In the genomic region with DNA sequence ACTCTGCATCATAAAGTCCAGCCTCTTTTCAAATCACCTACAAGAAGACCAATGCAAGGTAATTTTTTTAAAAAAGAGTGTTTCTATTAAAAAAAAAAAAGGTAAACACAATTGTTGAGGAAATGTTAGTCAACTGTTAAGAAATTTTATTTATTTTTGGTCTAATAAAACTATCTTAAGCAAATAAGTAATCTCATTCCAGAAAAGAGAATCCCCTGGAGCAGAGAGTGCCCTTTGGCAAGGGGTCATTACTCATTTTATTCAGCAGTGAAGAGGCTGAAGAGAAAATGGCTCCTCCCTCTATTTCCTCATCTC, we compare ENCODE assay signal across 8 cellular contexts.
DNase-seq lines count a peak whose midpoint lies in the region; FAIRE-seq lines count a peak whose summit lies in the region.

No MANE protein-coding gene starts in this region.

- peak overlapping the region; percentile 74 for H3K27ac ChIP-seq in CD8-positive, alpha-beta memory T cell (ENCODE audit: low read depth, low read length)
- peak overlapping the region; percentile 98 for H3K27ac ChIP-seq in Karpas-422 (ENCODE audit: low read length)
- peak overlapping the region; percentile 6 for H3K27ac ChIP-seq in mesodermal cell (ENCODE audit: low read depth, low read length, severe bottlenecking)

- H3K9me3 ChIP-seq in CD8-positive, alpha-beta memory T cell (ENCODE audit: low read length) = no peaks in the 10 kb centered on the region
- H3K9me3 ChIP-seq in Karpas-422 (ENCODE audit: low read length) (no peaks in the 10 kb centered on the region), mesodermal cell (ENCODE audit: control insufficient read depth, low read length) (no peaks in the 10 kb centered on the region)

- peaks cover 50 to 63% (median 62%) of the 10 kb centered on the region in 3 donors for H3K4me1 Mint-ChIP-seq in CD8-positive, alpha-beta memory T cell
- H3K4me1 Mint-ChIP-seq in activated T-helper 1 cell treated with anti-CD3 and anti-CD28 coated beads, Interleukin-12 subunit alpha, Interleukin-12 subunit beta, Interleukin-2, Interleukin-4 antibody, amounts not matched to agents 30 ng/mL and 10 ng/mL and 1 ng/mL, durations not matched to agents 14 hours and 24 hours and 36 hours (ENCODE audit: low read depth) = peaks cover 60% of the 10 kb centered on the region

- no peaks in the 10 kb centered on the region for H3K9me2 ChIP-seq in Karpas-422 (replicated peaks; ENCODE audit: insufficient read depth, low read length)

- peaks cover 33% of the 10 kb centered on the region for H3K4me1 ChIP-seq in CD8-positive, alpha-beta memory T cell (ENCODE audit: insufficient read depth, low read length)
- H3K4me1 ChIP-seq in Karpas-422 (ENCODE audit: low read length) (peaks cover 86% of the 10 kb centered on the region), mesodermal cell (ENCODE audit: control insufficient read depth, insufficient read depth, low read length, poor library complexity, severe bottlenecking) (peaks cover 16% of the 10 kb centered on the region)

- CTCF ChIA-PET in CD8-positive, alpha-beta memory T cell (lab: Charles Lee) = interaction anchor here (0.6 to 4.6 kb wide), 34 partner anchors 9 to 306 kb away, joined by 3 to 86 read pairs (median 5); a partner anchor contains a TSS

- peak overlapping the region; percentile 93 to 98 (median 96) for H3K27ac Mint-ChIP-seq in CD8-positive, alpha-beta memory T cell
- H3K27ac Mint-ChIP-seq in activated T-helper 1 cell treated with anti-CD3 and anti-CD28 coated beads, Interleukin-12 subunit alpha, Interleukin-12 subunit beta, Interleukin-2, Interleukin-4 antibody, amounts not matched to agents 30 ng/mL and 10 ng/mL and 1 ng/mL, durations not matched to agents 14 hours and 24 hours and 36 hours = peak overlapping the region; percentile 98

- no peak for FAIRE-seq in GM19239 (lab: Jason Lieb, UNC)

- no peaks in the 10 kb centered on the region for H3K27me3 Mint-ChIP-seq in CD8-positive, alpha-beta memory T cell
- peaks cover 2% of the 10 kb centered on the region for H3K27me3 Mint-ChIP-seq in activated T-helper 1 cell treated with anti-CD3 and anti-CD28 coated beads, Interleukin-12 subunit alpha, Interleukin-12 subunit beta, Interleukin-2, Interleukin-4 antibody, amounts not matched to agents 30 ng/mL and 10 ng/mL and 1 ng/mL, durations not matched to agents 14 hours and 24 hours and 36 hours (ENCODE audit: insufficient read depth)

- intact Hi-C loops in activated T-helper 1 cell treated with anti-CD3 and anti-CD28 coated beads, Interleukin-12 subunit alpha, Interleukin-12 subunit beta, Interleukin-2, Interleukin-4 antibody, amounts not matched to agents 30 ng/mL and 10 ng/mL and 1 ng/mL, durations not matched to agents 14 hours and 24 hours and 36 hours (cut with micrococcal nuclease) = loop anchor here (1.0 to 5.0 kb wide), 18 partner anchors 8 to 1223 kb away; a partner anchor contains a TSS

- H3K36me3 Mint-ChIP-seq in CD8-positive, alpha-beta memory T cell = peaks cover 0 to 42% (median 20%) of the 10 kb centered on the region in 3 donors
- H3K36me3 Mint-ChIP-seq in activated T-helper 1 cell treated with anti-CD3 and anti-CD28 coated beads, Interleukin-12 subunit alpha, Interleukin-12 subunit beta, Interleukin-2, Interleukin-4 antibody, amounts not matched to agents 30 ng/mL and 10 ng/mL and 1 ng/mL, durations not matched to agents 14 hours and 24 hours and 36 hours (ENCODE audit: low read depth) = peaks cover 50% of the 10 kb centered on the region

- DNase-seq in CD8-positive, alpha-beta memory T cell = no peak
- no peak for DNase-seq in Karpas-422
- DNase-seq in activated T-helper 1 cell treated with anti-CD3 and anti-CD28 coated beads, Interleukin-12 subunit alpha, Interleukin-12 subunit beta, Interleukin-2, Interleukin-4 antibody, amounts not matched to agents 30 ng/mL and 10 ng/mL and 1 ng/mL, durations not matched to agents 14 hours and 24 hours and 36 hours (ENCODE audit: low spot score) = no peak
- no peak for DNase-seq in activated gamma-delta T cell treated with Interleukin-2 at 50 U/mL for 16 hours
- no peak for DNase-seq in NCI-H2107 (lab: John Stamatoyannopoulos, UW)
- no peak for DNase-seq in SIG-M5 (lab: John Stamatoyannopoulos, UW)
- no peak for DNase-seq in GM19239 (ENCODE audit: insufficient read length, low spot score)

- no peak overlapping the region for H2AFZ ChIP-seq in Karpas-422 (ENCODE audit: low read length)

- peaks cover 22% of the 10 kb centered on the region for H3K79me2 ChIP-seq in Karpas-422 (ENCODE audit: low read length)

- H4K20me1 ChIP-seq in Karpas-422 (ENCODE audit: insufficient read depth, low read depth, low read length) = no peaks in the 10 kb centered on the region

- H3K4me3 ChIP-seq in CD8-positive, alpha-beta memory T cell (ENCODE audit: low read length) = peak overlapping the region; percentile 6
- H3K4me3 ChIP-seq in Karpas-422 (ENCODE audit: low read length) = peak overlapping the region; percentile 5; the same call in 1 of the 2 replicates
- H3K4me3 ChIP-seq in mesodermal cell (ENCODE audit: extremely low read depth, insufficient read depth, low read length, poor library complexity, severe bottlenecking) = no peak overlapping the region

- POLR2A ChIA-PET in CD8-positive, alpha-beta memory T cell (lab: Charles Lee) = interaction anchor here (0.6 to 3.6 kb wide), 7 partner anchors 85 to 329 kb away, joined by 3 to 51 read pairs (median 4); a partner anchor contains a TSS

- peak overlapping the region; percentile 42 for H3K4me2 ChIP-seq in Karpas-422 (ENCODE audit: low read depth, low read length, poor library complexity, severe bottlenecking)

- peak overlapping the region; percentile 66 for H3K9ac ChIP-seq in Karpas-422 (ENCODE audit: low read length)

- H3K36me3 ChIP-seq in CD8-positive, alpha-beta memory T cell (ENCODE audit: insufficient read depth, low read length) = no peaks in the 10 kb centered on the region
- peaks cover 65% of the 10 kb centered on the region for H3K36me3 ChIP-seq in Karpas-422 (ENCODE audit: insufficient read depth, low read length)
- H3K36me3 ChIP-seq in mesodermal cell (ENCODE audit: control insufficient read depth, insufficient read depth, low read length) = peaks cover 45% of the 10 kb centered on the region

- H3K4me3 Mint-ChIP-seq in CD8-positive, alpha-beta memory T cell = peak overlapping the region; percentile 37 to 88 (median 84)
- H3K4me3 Mint-ChIP-seq in activated T-helper 1 cell treated with anti-CD3 and anti-CD28 coated beads, Interleukin-12 subunit alpha, Interleukin-12 subunit beta, Interleukin-2, Interleukin-4 antibody, amounts not matched to agents 30 ng/mL and 10 ng/mL and 1 ng/mL, durations not matched to agents 14 hours and 24 hours and 36 hours = peak overlapping the region; percentile 73

- no peaks in the 10 kb centered on the region for H3K27me3 ChIP-seq in CD8-positive, alpha-beta memory T cell (ENCODE audit: insufficient read depth, low read length, poor library complexity, severe bottlenecking)
- no peaks in the 10 kb centered on the region for H3K27me3 ChIP-seq in Karpas-422 (ENCODE audit: low read length)

- no peaks in the 10 kb centered on the region for H3K9me3 Mint-ChIP-seq in CD8-positive, alpha-beta memory T cell
- no peaks in the 10 kb centered on the region for H3K9me3 Mint-ChIP-seq in activated T-helper 1 cell treated with anti-CD3 and anti-CD28 coated beads, Interleukin-12 subunit alpha, Interleukin-12 subunit beta, Interleukin-2, Interleukin-4 antibody, amounts not matched to agents 30 ng/mL and 10 ng/mL and 1 ng/mL, durations not matched to agents 14 hours and 24 hours and 36 hours

Comparison
In these comparisons a context has a peak if more than half of its experiments do, and no peak if none do; other contexts are left out.
1. H3K27ac ChIP-seq: peak in every context shown above with its lines; median percentile 98 in Karpas-422; 74 in CD8-positive, alpha-beta memory T cell; 6 in mesodermal cell.